ENCODE assay signal across 17 cellular contexts in genomic region chr16:85923153-85924021, GRCh38. TPM values are rescaled to one million over a fixed set of nuclear protein-coding genes. Genes with fewer than 3 reads are reported as not detected.
DNase-seq lines count a peak whose midpoint lies in the region; ATAC-seq and TF ChIP-seq lines count a peak whose summit lies in the region.
"Had no signal": no experiment of that assay in that cellular context is flagged by ENCODE, and none has a peak within 500 bp of the region (broad histone marks: within the 10 kb centered on the region; RNA-seq: fewer than 3 reads in every experiment).

No MANE protein-coding gene starts in this region.

- H3K36me3 ChIP-seq in SJCRH30 (no peaks in the 10 kb centered on the region), endodermal cell (ENCODE audit: control insufficient read depth, insufficient read depth, low read length) (no peaks in the 10 kb centered on the region)
- H3K36me3 ChIP-seq: neutrophil had no signal

- H3K4me3 ChIP-seq in SJCRH30 (no peak overlapping the region), endodermal cell (ENCODE audit: low read length) (no peak overlapping the region)
- H3K4me3 ChIP-seq: GM23248, spleen had no signal

- H3K27me3 ChIP-seq in SJCRH30 (no peaks in the 10 kb centered on the region), endodermal cell (ENCODE audit: control insufficient read depth, insufficient read depth, low read length, poor library complexity, severe bottlenecking) (no peaks in the 10 kb centered on the region)

- peaks cover 41% of the 10 kb centered on the region for H3K36me3 Mint-ChIP-seq in activated CD4-positive, alpha-beta T cell treated with anti-CD3 and anti-CD28 coated beads, Interleukin-2, amount 10 ng/mL, durations not matched to agents 24 days and 14 days (ENCODE audit: low read depth)
- peaks cover 49 to 56% of the 10 kb centered on the region in 2 donors for H3K36me3 Mint-ChIP-seq in stimulated activated naive B cell treated with anti-CD40 and anti-IgM and Interleukin-4, amounts not matched to agents 10 μg/mL and 1 μg/mL and 100 μg/mL, for 72 hours
- no peaks in the 10 kb centered on the region for H3K36me3 Mint-ChIP-seq in endodermal cell (ENCODE audit: low read depth)

- H3K4me1 ChIP-seq in SJCRH30 (peaks cover 3% of the 10 kb centered on the region; the same call in 1 of the 2 replicates), endodermal cell (ENCODE audit: control insufficient read depth, insufficient read depth, low read length) (no peaks in the 10 kb centered on the region)

- H3K27ac ChIP-seq in SJCRH30 (no peak overlapping the region), endodermal cell (ENCODE audit: low read depth, low read length) (no peak overlapping the region)
- H3K27ac ChIP-seq: GM23248, neutrophil had no signal

- 95 to 96% methylated on average over 20 to 24 of the region's 24 CpGs for WGBS in endodermal cell (ENCODE audit: insufficient coverage in 1 of 2, insufficient read length in 1 of 2), 2 experiments

- H3K4me1 Mint-ChIP-seq in activated CD4-positive, alpha-beta T cell treated with anti-CD3 and anti-CD28 coated beads, Interleukin-2, amount 10 ng/mL, durations not matched to agents 24 days and 14 days: peaks cover 32% of the 10 kb centered on the region
- H3K4me1 Mint-ChIP-seq in stimulated activated naive B cell treated with anti-CD40 and anti-IgM and Interleukin-4, amounts not matched to agents 10 μg/mL and 1 μg/mL and 100 μg/mL, for 72 hours: peaks cover 61 to 82% of the 10 kb centered on the region in 2 donors
- peaks cover 2% of the 10 kb centered on the region for H3K4me1 Mint-ChIP-seq in endodermal cell

- no peak for TF ChIP-seq CTCF in endodermal cell (conservative IDR thresholded peaks at IDR 0.05)

- H3K9ac ChIP-seq in endodermal cell (ENCODE audit: extremely low read depth, low read length, poor library complexity, severe bottlenecking): no peak overlapping the region
- H3K9ac ChIP-seq: GM23248 had no signal

- ATAC-seq in stimulated activated naive B cell treated with anti-CD40 and anti-IgM and Interleukin-4, amounts not matched to agents 10 μg/mL and 1 μg/mL and 100 μg/mL, for 72 hours (replicated peaks): peak; percentile 11 to 17

- H3K27ac Mint-ChIP-seq in activated CD4-positive, alpha-beta T cell treated with anti-CD3 and anti-CD28 coated beads, Interleukin-2, amount 10 ng/mL, durations not matched to agents 24 days and 14 days: peak overlapping the region; percentile 92
- H3K27ac Mint-ChIP-seq in stimulated activated naive B cell treated with anti-CD40 and anti-IgM and Interleukin-4, amounts not matched to agents 10 μg/mL and 1 μg/mL and 100 μg/mL, for 72 hours: peak overlapping the region; percentile 92
- H3K27ac Mint-ChIP-seq in endodermal cell: no peak overlapping the region

- H3K9me3 Mint-ChIP-seq in activated CD4-positive, alpha-beta T cell treated with anti-CD3 and anti-CD28 coated beads, Interleukin-2, amount 10 ng/mL, durations not matched to agents 24 days and 14 days: no peaks in the 10 kb centered on the region
- H3K9me3 Mint-ChIP-seq in stimulated activated naive B cell treated with anti-CD40 and anti-IgM and Interleukin-4, amounts not matched to agents 10 μg/mL and 1 μg/mL and 100 μg/mL, for 72 hours: peaks cover 0 to 2% of the 10 kb centered on the region in 2 donors
- no peaks in the 10 kb centered on the region for H3K9me3 Mint-ChIP-seq in endodermal cell

- DNase-seq in activated CD4-positive, alpha-beta T cell treated with anti-CD3 and anti-CD28 coated beads, Interleukin-2, amount 10 ng/mL, durations not matched to agents 24 days and 14 days: no peak
- no peak for DNase-seq in activated CD4-positive, alpha-beta T cell treated with anti-CD3 and anti-CD28 coated beads for 48 hours
- DNase-seq in SJCRH30: peak; percentile 14
- peak; percentile 9 for DNase-seq in fibroblast of the conjunctiva (ENCODE audit: low read depth)
- no peak for DNase-seq in stimulated activated naive B cell treated with anti-CD40 and anti-IgM and Interleukin-4, amounts not matched to agents 10 μg/mL and 1 μg/mL and 100 μg/mL, for 72 hours
- DNase-seq in T-helper 2 cell: no peak
- no peak for DNase-seq in endodermal cell
- DNase-seq in HUDEP-2 (lab: John Stamatoyannopoulos, UW; ENCODE audit: unreplicated experiment in 76 of 76): no peak
- DNase-seq: activated CD4-positive, CD25-positive, alpha-beta regulatory T cell treated with anti-CD3 and anti-CD28 coated beads, Interleukin-2, amount 50 U/mL, for 72 hours; central memory CD4-positive, alpha-beta T cell; DMS 273 treated with DMSO at 0.1 percent for 48 hours; foreskin melanocyte; GM23248; NCI-H2171 treated with DMSO at 0.1 percent for 48 hours; spleen had no signal

- H3K27me3 Mint-ChIP-seq in activated CD4-positive, alpha-beta T cell treated with anti-CD3 and anti-CD28 coated beads, Interleukin-2, amount 10 ng/mL, durations not matched to agents 24 days and 14 days: no peaks in the 10 kb centered on the region
- H3K27me3 Mint-ChIP-seq in stimulated activated naive B cell treated with anti-CD40 and anti-IgM and Interleukin-4, amounts not matched to agents 10 μg/mL and 1 μg/mL and 100 μg/mL, for 72 hours: no peaks in the 10 kb centered on the region
- no peaks in the 10 kb centered on the region for H3K27me3 Mint-ChIP-seq in endodermal cell (ENCODE audit: insufficient read depth)

- H3K9me3 ChIP-seq in SJCRH30 (replicated peaks) (no peaks in the 10 kb centered on the region), endodermal cell (ENCODE audit: control insufficient read depth, low read length) (no peaks in the 10 kb centered on the region)
- H3K9me3 ChIP-seq: neutrophil, spleen had no signal

- intact Hi-C loops in activated CD4-positive, alpha-beta T cell treated with anti-CD3 and anti-CD28 coated beads, Interleukin-2, amount 10 ng/mL, durations not matched to agents 24 days and 14 days (cut with micrococcal nuclease): loop anchor here (1.0 kb wide), 1 partner anchor 13 kb away; no protein-coding TSS in a partner anchor

- H3K4me3 Mint-ChIP-seq in activated CD4-positive, alpha-beta T cell treated with anti-CD3 and anti-CD28 coated beads, Interleukin-2, amount 10 ng/mL, durations not matched to agents 24 days and 14 days: no peak overlapping the region
- peak overlapping the region; percentile 21 to 30 for H3K4me3 Mint-ChIP-seq in stimulated activated naive B cell treated with anti-CD40 and anti-IgM and Interleukin-4, amounts not matched to agents 10 μg/mL and 1 μg/mL and 100 μg/mL, for 72 hours
- no peak overlapping the region for H3K4me3 Mint-ChIP-seq in endodermal cell

RNA-seq across cellular contexts. Expression of gene IRF8, which starts 24.4 kb away (rescaled TPM):
- 235 and 248 TPM in 2 replicates for total RNA-seq in activated CD4-positive, alpha-beta T cell treated with anti-CD3 and anti-CD28 coated beads, Interleukin-2, amount 10 ng/mL, durations not matched to agents 24 days and 14 days
- not detected in 2 replicates for total RNA-seq in SJCRH30 (2014; rRNA removed; shearing (Covaris generic))
- under 1 TPM; 0.24 to 0.75 TPM for total RNA-seq in endodermal cell
- polyA plus RNA-seq in endodermal cell (2013, experiment 1 of 2): 0.64 TPM
- polyA plus RNA-seq in endodermal cell (2013, experiment 2 of 2): 0.21 TPM
- total RNA-seq: GM23248 had no signal
- polyA plus RNA-seq: keratinocyte had no signal

Comparison
In these comparisons a context has a peak if more than half of its experiments do, and no peak if none do; other contexts are left out.
1. DNase-seq: peak in SJCRH30 (2 of 2) and fibroblast of the conjunctiva (single experiment); none in activated CD4-positive, alpha-beta T cell treated with anti-CD3 and anti-CD28 coated beads, Interleukin-2, amount 10 ng/mL, durations not matched to agents 24 days and 14 days (single experiment), activated CD4-positive, alpha-beta T cell treated with anti-CD3 and anti-CD28 coated beads for 48 hours (single experiment), stimulated activated naive B cell treated with anti-CD40 and anti-IgM and Interleukin-4, amounts not matched to agents 10 μg/mL and 1 μg/mL and 100 μg/mL, for 72 hours (single experiment), T-helper 2 cell (0 of 5), endodermal cell (single experiment) and HUDEP-2 (0 of 76).
2. H3K4me3 Mint-ChIP-seq: peak in stimulated activated naive B cell treated with anti-CD40 and anti-IgM and Interleukin-4, amounts not matched to agents 10 μg/mL and 1 μg/mL and 100 μg/mL, for 72 hours (2 of 2); none in activated CD4-positive, alpha-beta T cell treated with anti-CD3 and anti-CD28 coated beads, Interleukin-2, amount 10 ng/mL, durations not matched to agents 24 days and 14 days (single experiment) and endodermal cell (single experiment).
3. RNA of gene IRF8, which starts 24.4 kb away (total RNA-seq): 235 to 248 TPM in activated CD4-positive, alpha-beta T cell treated with anti-CD3 and anti-CD28 coated beads, Interleukin-2, amount 10 ng/mL, durations not matched to agents 24 days and 14 days; 0.24 to 0.75 TPM in endodermal cell and not detected in SJCRH30; every median in the first group is over 100 times any median in the second.